Comparison of ENCODE assay signal across 27 cellular contexts in the genomic region with DNA sequence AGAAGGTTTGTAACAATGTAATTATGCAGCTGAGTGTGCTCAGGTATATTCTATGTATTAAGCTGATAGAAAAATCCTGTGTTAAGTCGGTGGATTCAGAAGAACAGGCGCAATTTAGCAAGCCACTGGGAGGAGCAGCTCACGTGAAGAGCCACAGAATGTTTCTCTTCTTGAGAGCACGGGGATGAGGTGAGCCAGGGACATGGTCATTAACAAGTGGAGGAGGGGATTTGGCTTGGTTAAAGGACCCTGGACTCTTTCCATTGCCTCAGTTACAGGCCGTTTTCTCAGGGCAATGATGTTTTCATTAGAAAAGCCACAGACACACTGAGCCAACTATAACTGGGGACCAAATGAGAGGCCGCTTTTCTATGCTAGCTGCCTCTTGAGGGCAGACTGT.
"Had no signal": no experiment of that assay in that cellular context is flagged by ENCODE, and none has a peak within 500 bp of the region (broad histone marks: within the 10 kb centered on the region; RNA-seq: fewer than 3 reads in every experiment).

No MANE protein-coding gene starts in this region.

- H3K9me3 Mint-ChIP-seq: effector memory CD8-positive, alpha-beta T cell; memory B cell; natural killer cell had no signal

- H3K36me3 Mint-ChIP-seq: natural killer cell had no signal

- H3K4me3 Mint-ChIP-seq: effector memory CD8-positive, alpha-beta T cell; memory B cell; natural killer cell had no signal

- H3K27me3 ChIP-seq: esophagus squamous epithelium, heart right ventricle, ovary, stomach, tibial nerve, upper lobe of left lung had no signal

- H3K4me1 ChIP-seq: lower lobe of right lung, psoas muscle, upper lobe of left lung had no signal

- H3K36me3 ChIP-seq: left ventricle myocardium inferior, lower lobe of right lung, ovary, upper lobe of left lung had no signal

- H3K27ac ChIP-seq: esophagus squamous epithelium, heart right ventricle, left ventricle myocardium inferior, lower lobe of right lung, ovary, psoas muscle, stomach, upper lobe of left lung had no signal

- H3K4me2 ChIP-seq: smooth muscle cell had no signal

- H3K4me3 ChIP-seq: esophagus squamous epithelium, heart right ventricle, left ventricle myocardium inferior, lower lobe of right lung, ovary, psoas muscle, smooth muscle cell, stomach, tibial nerve, upper lobe of left lung had no signal

- H3K27ac Mint-ChIP-seq: effector memory CD8-positive, alpha-beta T cell; memory B cell; natural killer cell had no signal

- DNase-seq: cortex of kidney; effector memory CD8-positive, alpha-beta T cell; erythroblast; esophagus squamous epithelium; foreskin melanocyte; glutamatergic neuron; heart right ventricle; hippocampal formation; kidney glomerular epithelial cell; left colon; left ventricle myocardium inferior; lower lobe of right lung; natural killer cell; occipital lobe; ovary; psoas muscle; right cardiac atrium; stimulated activated CD4-positive, alpha-beta T cell treated with anti-CD3 and anti-CD28 coated beads, Interleukin-12 subunit alpha, Interleukin-12 subunit beta, amount 100 ng/mL, for 4 hours; stimulated activated CD4-positive, alpha-beta T cell treated with anti-CD3 and anti-CD28 coated beads, Interleukin-1b, Interleukin-23, amount 100 ng/mL, for 48 hours; stimulated activated CD4-positive, alpha-beta T cell treated with anti-CD3 and anti-CD28 coated beads, Interleukin-4, amount 100 ng/mL, for 1 hour; stimulated activated CD8-positive, alpha-beta memory T cell treated with anti-CD3 and anti-CD28 coated beads, Interleukin-4, amount 100 ng/mL, for 48 hours; stimulated activated naive CD4-positive, alpha-beta T cell treated with Interleukin-2 at 50 U/mL for 16 hours; stomach had no signal

- H3K9me3 ChIP-seq: esophagus squamous epithelium, heart right ventricle, left ventricle myocardium inferior, lower lobe of right lung, ovary, psoas muscle, stomach, tibial nerve, upper lobe of left lung had no signal

- ATAC-seq: effector memory CD8-positive, alpha-beta T cell; heart right ventricle; left colon; lower lobe of right lung; natural killer cell; psoas muscle; right cardiac atrium had no signal
